In genomic region chr14:71695603-71696350, GRCh38 we compare ENCODE assay signal across 27 cellular contexts.
"Had no signal": no experiment of that assay in that cellular context is flagged by ENCODE, and none has a peak within 500 bp of the region (broad histone marks: within the 10 kb centered on the region; RNA-seq: fewer than 3 reads in every experiment).

No MANE protein-coding gene starts in this region.

- H3K36me3 ChIP-seq: colonic mucosa, neural progenitor cell, vagina had no signal

- H3K27me3 Mint-ChIP-seq: activated CD4-positive, alpha-beta T cell treated with anti-CD3 and anti-CD28 coated beads, Interleukin-2, amount 10 ng/mL, durations not matched to agents 7 days and 5 days; activated naive CD8-positive, alpha-beta T cell treated with anti-CD3 and anti-CD28 coated beads for 36 hours; central memory CD8-positive, alpha-beta T cell; naive thymus-derived CD4-positive, alpha-beta T cell; T-cell had no signal

- H3K9ac ChIP-seq: neural progenitor cell, parathyroid adenoma had no signal

- DNase-seq: activated CD4-positive, alpha-beta T cell treated with anti-CD3 and anti-CD28 coated beads, Interleukin-2, amount 10 ng/mL, durations not matched to agents 7 days and 5 days; activated CD8-positive, alpha-beta memory T cell treated with anti-CD3 and anti-CD28 coated beads, Interleukin-2, amount 50 U/mL, for 48 hours; activated CD8-positive, alpha-beta T cell treated with anti-CD3 and anti-CD28 coated beads, Interleukin-2, amount 10 ng/mL, durations not matched to agents 7 days and 5 days; activated gamma-delta T cell treated with Interleukin-2 at 50 U/mL for 16 hours; activated naive CD8-positive, alpha-beta T cell treated with anti-CD3 and anti-CD28 coated beads for 36 hours; activated T-cell treated with anti-CD3 and anti-CD28 coated beads, Interleukin-2, amount 50 U/mL, for 48 hours; colonic mucosa; erythroblast; left ventricle myocardium superior; mesenchymal stem cell; naive thymus-derived CD4-positive, alpha-beta T cell; stimulated activated CD4-positive, alpha-beta T cell treated with anti-CD3 and anti-CD28 coated beads, Interleukin-4, amount 100 ng/mL, for 24 hours; stomach; T-cell; T-helper 9 cell; testis had no signal

- FAIRE-seq: endometrium, frontal cortex, keratinocyte had no signal

- ATAC-seq: activated CD8-positive, alpha-beta T cell treated with anti-CD3 and anti-CD28 coated beads, Interleukin-2, amount 10 ng/mL, durations not matched to agents 7 days and 5 days; left ventricle myocardium superior; naive thymus-derived CD4-positive, alpha-beta T cell; sciatic nerve; SK-N-SH treated with all-trans-retinoic acid at 6 μM for 48 hours; stimulated activated effector memory CD8-positive, alpha-beta T cell treated with anti-CD3 and anti-CD28 coated beads, Interleukin-12 subunit alpha, Interleukin-12 subunit beta, amount 100 ng/mL, for 72 hours had no signal

- H3K4me1 ChIP-seq: colonic mucosa, neural progenitor cell, parathyroid adenoma, stomach, testis had no signal

- H3K27ac ChIP-seq: colonic mucosa, neural progenitor cell, parathyroid adenoma, stomach, testis, vagina had no signal

- H3K4me3 Mint-ChIP-seq: activated CD4-positive, alpha-beta T cell treated with anti-CD3 and anti-CD28 coated beads, Interleukin-2, amount 10 ng/mL, durations not matched to agents 7 days and 5 days; activated CD8-positive, alpha-beta T cell treated with anti-CD3 and anti-CD28 coated beads, Interleukin-2, amount 10 ng/mL, durations not matched to agents 7 days and 5 days; activated naive CD8-positive, alpha-beta T cell treated with anti-CD3 and anti-CD28 coated beads for 36 hours; central memory CD8-positive, alpha-beta T cell; neural progenitor cell; stimulated activated effector memory CD8-positive, alpha-beta T cell treated with anti-CD3 and anti-CD28 coated beads, Interleukin-12 subunit alpha, Interleukin-12 subunit beta, amount 100 ng/mL, for 72 hours; T-cell had no signal

- H3K27me3 ChIP-seq: colonic mucosa, neural progenitor cell, stomach, testis, vagina had no signal

- H3K27ac Mint-ChIP-seq: activated CD4-positive, alpha-beta T cell treated with anti-CD3 and anti-CD28 coated beads, Interleukin-2, amount 10 ng/mL, durations not matched to agents 7 days and 5 days; activated CD8-positive, alpha-beta T cell treated with anti-CD3 and anti-CD28 coated beads, Interleukin-2, amount 10 ng/mL, durations not matched to agents 7 days and 5 days; activated naive CD8-positive, alpha-beta T cell treated with anti-CD3 and anti-CD28 coated beads for 36 hours; neural progenitor cell; T-cell had no signal

- H3K9me3 Mint-ChIP-seq: activated naive CD8-positive, alpha-beta T cell treated with anti-CD3 and anti-CD28 coated beads for 36 hours; central memory CD8-positive, alpha-beta T cell; neural progenitor cell; stimulated activated effector memory CD8-positive, alpha-beta T cell treated with anti-CD3 and anti-CD28 coated beads, Interleukin-12 subunit alpha, Interleukin-12 subunit beta, amount 100 ng/mL, for 72 hours; T-cell had no signal

- H3K9me3 ChIP-seq: colonic mucosa, stomach, testis, vagina had no signal

- H3K4me1 Mint-ChIP-seq: neural progenitor cell had no signal

- H3K4me3 ChIP-seq: colonic mucosa, neural progenitor cell, smooth muscle cell, stomach, testis, vagina had no signal
